8 cellular contexts compared by ENCODE assay signal in genomic region chr12:31729728-31730127, GRCh38. TPM values are rescaled to one million over a fixed set of nuclear protein-coding genes. Genes with fewer than 3 reads are reported as not detected.
DNase-seq lines count a peak whose midpoint lies in the region; ATAC-seq and TF ChIP-seq lines count a peak whose summit lies in the region.

No MANE protein-coding gene starts in this region.

- peak overlapping the region; percentile 85 for H3K4me2 ChIP-seq in Karpas-422 (ENCODE audit: low read depth, low read length, poor library complexity, severe bottlenecking)

- POLR2A ChIA-PET in naive thymus-derived CD4-positive, alpha-beta T cell (lab: Charles Lee): interaction anchor here (0.7 to 4.3 kb wide), 18 partner anchors 11 to 272 kb away, joined by 3 to 52 read pairs (median 4); partner anchors contain the start of gene RESF1

- H3K9me2 ChIP-seq in Karpas-422 (replicated peaks; ENCODE audit: insufficient read depth, low read length): no peaks in the 10 kb centered on the region

- no peaks in the 10 kb centered on the region for H4K20me1 ChIP-seq in Karpas-422 (ENCODE audit: insufficient read depth, low read depth, low read length)

- H3K4me3 ChIP-seq in BE2C (ENCODE audit: low read depth, low read length): peak overlapping the region; percentile 85
- H3K4me3 ChIP-seq in Karpas-422 (ENCODE audit: low read length): peak overlapping the region; percentile 77
- H3K4me3 ChIP-seq in choroid plexus epithelial cell (ENCODE audit: low read depth, low read length): peak overlapping the region; percentile 73
- H3K4me3 ChIP-seq in naive thymus-derived CD4-positive, alpha-beta T cell (ENCODE audit: low read length): peak overlapping the region; percentile 84

- H3K27ac ChIP-seq in Karpas-422 (ENCODE audit: low read length): no peak overlapping the region
- H3K27ac ChIP-seq in naive thymus-derived CD4-positive, alpha-beta T cell (ENCODE audit: low read depth, low read length): peak overlapping the region; percentile 86

- H3K27me3 Mint-ChIP-seq in naive thymus-derived CD4-positive, alpha-beta T cell: peaks cover 0 to 2% (median 0%) of the 10 kb centered on the region in 5 donors

- no peak for ATAC-seq in naive thymus-derived CD4-positive, alpha-beta T cell
- ATAC-seq in GM18867 (IDR thresholded peaks at IDR 0.05; ENCODE audit: unreplicated experiment) (no peak), GM21367 (IDR thresholded peaks at IDR 0.05; ENCODE audit: unreplicated experiment) (no peak)

- H3K27ac Mint-ChIP-seq in naive thymus-derived CD4-positive, alpha-beta T cell: peak overlapping the region; percentile 96 to 100 (median 99)

- peaks cover 17 to 49% (median 34%) of the 10 kb centered on the region in 5 donors for H3K36me3 Mint-ChIP-seq in naive thymus-derived CD4-positive, alpha-beta T cell

- H3K9me3 ChIP-seq in BE2C (no peaks in the 10 kb centered on the region), Karpas-422 (ENCODE audit: low read length) (no peaks in the 10 kb centered on the region)
- peaks cover 0 to 9% (median 0%) of the 10 kb centered on the region in 3 experiments for H3K9me3 ChIP-seq in naive thymus-derived CD4-positive, alpha-beta T cell (ENCODE audit: control insufficient read depth in 2 of 3, low read length in 3 of 3)

- peak overlapping the region; percentile 65 for H3K9ac ChIP-seq in Karpas-422 (ENCODE audit: low read length)

- H3K36me3 ChIP-seq in BE2C: no peaks in the 10 kb centered on the region
- no peaks in the 10 kb centered on the region for H3K36me3 ChIP-seq in Karpas-422 (ENCODE audit: insufficient read depth, low read length)
- no peaks in the 10 kb centered on the region for H3K36me3 ChIP-seq in naive thymus-derived CD4-positive, alpha-beta T cell (ENCODE audit: control insufficient read depth in 2 of 3, insufficient read depth in 3 of 3, low read length in 3 of 3)

- H3K79me2 ChIP-seq in Karpas-422 (ENCODE audit: low read length): no peaks in the 10 kb centered on the region

- H3K9me3 Mint-ChIP-seq in naive thymus-derived CD4-positive, alpha-beta T cell: peaks cover 9 to 74% (median 31%) of the 10 kb centered on the region in 11 donors

- no peaks in the 10 kb centered on the region for H3K27me3 ChIP-seq in BE2C
- no peaks in the 10 kb centered on the region for H3K27me3 ChIP-seq in Karpas-422 (ENCODE audit: low read length)
- H3K27me3 ChIP-seq in naive thymus-derived CD4-positive, alpha-beta T cell (ENCODE audit: control insufficient read depth in 2 of 2, insufficient read depth in 2 of 2, low read length in 2 of 2): no peaks in the 10 kb centered on the region

- H2AFZ ChIP-seq in Karpas-422 (ENCODE audit: low read length): peak overlapping the region; percentile 90

- H3K4me1 Mint-ChIP-seq in naive thymus-derived CD4-positive, alpha-beta T cell: peaks cover 26 to 76% (median 59%) of the 10 kb centered on the region in 7 donors

- no peak for TF ChIP-seq CTCF in BE2C (IDR thresholded peaks at IDR 0.05; ENCODE audit: low read depth, low read length)
- no peak for TF ChIP-seq CTCF in choroid plexus epithelial cell (conservative IDR thresholded peaks at IDR 0.05; ENCODE audit: low read depth, low read length)

- CTCF ChIA-PET in naive thymus-derived CD4-positive, alpha-beta T cell (lab: Charles Lee): interaction anchor here (1.0 kb wide), 1 partner anchor 232 kb away, joined by 3 read pairs; no protein-coding TSS in a partner anchor

- DNase-seq in BE2C: no peak
- DNase-seq in Karpas-422: no peak
- no peak for DNase-seq in choroid plexus epithelial cell (ENCODE audit: low read depth)
- DNase-seq in naive thymus-derived CD4-positive, alpha-beta T cell: no peak
- no peak for DNase-seq in stimulated activated CD4-positive, alpha-beta T cell treated with anti-CD3 and anti-CD28 coated beads, Interleukin-12 subunit alpha, Interleukin-12 subunit beta, amount 100 ng/mL, for 4 hours
- DNase-seq in GOT3 (lab: John Stamatoyannopoulos, UW): no peak

- intact Hi-C loops in naive thymus-derived CD4-positive, alpha-beta T cell (cut with micrococcal nuclease): loop anchor here (1.0 to 5.0 kb wide), 16 partner anchors 20 to 975 kb away; partner anchors contain the start of genes BICD1 (in 2 of the 2), ETFBKMT (in 2 of the 2), RESF1 (in 2 of the 2) and CAPRIN2 (in 1 of the 2)

- H3K4me3 Mint-ChIP-seq in naive thymus-derived CD4-positive, alpha-beta T cell: peak overlapping the region; percentile 94 to 100 (median 98)

- H3K4me1 ChIP-seq in BE2C: no peaks in the 10 kb centered on the region
- peaks cover 14% of the 10 kb centered on the region for H3K4me1 ChIP-seq in Karpas-422 (ENCODE audit: low read length)
- H3K4me1 ChIP-seq in naive thymus-derived CD4-positive, alpha-beta T cell (ENCODE audit: control insufficient read depth in 2 of 2, insufficient read depth in 2 of 2, low read length in 2 of 2): peaks cover 6 to 18% of the 10 kb centered on the region in 2 donors

RNA-seq across cellular contexts. Expression of gene AMN1, which starts 0.9 kb away (rescaled TPM):
- polyA plus RNA-seq in BE2C (2012; ENCODE audit: insufficient read depth, insufficient read length, low read depth): 9.0 TPM
- 1.4 and 1.6 TPM in 2 replicates for total RNA-seq in Karpas-422 (2014; rRNA removed; shearing (Covaris generic); ENCODE audit: low replicate concordance)
- total RNA-seq in naive thymus-derived CD4-positive, alpha-beta T cell: 10 to 100 TPM in 2 of 5 experiments, 1 to 10 TPM in 3; 4.1 to 22.9 (median 8.1) TPM
- 10 to 100 TPM; 15.7 to 17.8 TPM for polyA plus RNA-seq in naive thymus-derived CD4-positive, alpha-beta T cell
